In the genomic region with DNA sequence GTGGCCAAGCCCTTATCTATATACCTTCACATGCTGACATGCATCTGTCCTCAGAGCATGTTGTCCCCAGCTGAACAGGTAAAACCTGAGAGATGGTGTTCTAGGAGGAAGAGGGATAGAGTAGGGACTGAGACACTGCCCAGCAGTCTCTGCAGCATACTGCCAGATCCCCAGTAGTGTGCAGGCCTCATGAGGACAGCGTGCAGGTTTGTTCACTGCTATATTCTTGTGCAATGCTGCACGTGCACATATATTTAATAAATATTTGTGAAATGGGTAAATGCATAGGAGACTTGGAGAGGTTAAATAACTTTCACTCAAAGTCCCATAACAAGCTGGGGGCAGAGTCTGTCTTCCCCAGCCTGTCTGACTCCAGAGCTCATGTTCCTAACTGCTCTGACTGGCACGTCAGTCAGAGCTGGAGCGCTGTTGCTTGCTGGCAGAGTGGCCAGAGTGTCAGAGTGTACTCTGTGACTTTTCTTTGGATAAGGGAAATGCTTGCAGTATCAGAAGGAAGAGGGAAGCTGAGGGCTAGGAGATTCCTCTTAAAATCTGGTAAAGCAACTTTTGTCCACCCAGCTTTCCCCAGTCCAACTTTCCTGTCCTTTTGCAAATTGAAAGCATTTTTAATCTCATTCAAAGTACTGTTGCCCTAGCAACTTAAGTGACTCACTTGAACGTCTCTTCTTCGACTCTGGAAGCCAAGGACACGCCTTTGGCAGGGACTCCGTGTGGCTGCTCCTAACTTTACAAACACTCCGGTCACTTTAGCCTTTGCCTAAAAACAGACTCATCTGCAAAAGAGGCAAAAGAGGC, we compare ENCODE assay signal across 8 cellular contexts. TPM values are rescaled to one million over a fixed set of nuclear protein-coding genes. Genes with fewer than 3 reads are reported as not detected.
DNase-seq lines count a peak whose midpoint lies in the region; ATAC-seq lines count a peak whose summit lies in the region.

No MANE protein-coding gene starts in this region.

- no peak overlapping the region for H3K18ac ChIP-seq in mesendoderm (ENCODE audit: low read length)

- H2BK5ac ChIP-seq in mesendoderm (ENCODE audit: low read length) = no peak overlapping the region

- ATAC-seq in HG02610 (IDR thresholded peaks at IDR 0.05; ENCODE audit: unreplicated experiment) = no peak
- ATAC-seq in HG03571 (IDR thresholded peaks at IDR 0.05; ENCODE audit: unreplicated experiment) = no peak

- no peak overlapping the region for H2BK120ac ChIP-seq in mesendoderm (ENCODE audit: low read depth, low read length)

- H3K36me3 ChIP-seq in ACC112 (ENCODE audit: insufficient read depth, low read length) (no peaks in the 10 kb centered on the region), neuron (ENCODE audit: insufficient read depth, low read length) (no peaks in the 10 kb centered on the region), mesendoderm (ENCODE audit: control insufficient read depth, insufficient read depth, low read length) (no peaks in the 10 kb centered on the region)

- H3K27me3 ChIP-seq in ACC112 (ENCODE audit: insufficient read depth, low read length) = no peaks in the 10 kb centered on the region
- no peaks in the 10 kb centered on the region for H3K27me3 ChIP-seq in neuron (ENCODE audit: insufficient read depth, low read length)
- H3K27me3 ChIP-seq in mesendoderm (ENCODE audit: insufficient read depth, low read length, poor library complexity) = no peaks in the 10 kb centered on the region

- no peaks in the 10 kb centered on the region for H3K9me3 ChIP-seq in neuron (ENCODE audit: low read length)

- no peak overlapping the region for H3K4ac ChIP-seq in mesendoderm (ENCODE audit: low read depth, low read length)

- no peak overlapping the region for H2AK5ac ChIP-seq in mesendoderm (ENCODE audit: low read length)

- H3K79me1 ChIP-seq in mesendoderm (ENCODE audit: low read length) = no peaks in the 10 kb centered on the region

- H4K8ac ChIP-seq in mesendoderm (ENCODE audit: low read depth, low read length) = no peak overlapping the region

- peak overlapping the region; percentile 69 for H3K4me3 ChIP-seq in ACC112 (ENCODE audit: low read depth, low read length)
- peak overlapping the region; percentile 35 for H3K4me3 ChIP-seq in neuron (ENCODE audit: low read length)
- H3K4me3 ChIP-seq in mesendoderm (ENCODE audit: low read length) = no peak overlapping the region

- no peak overlapping the region for H3K4me2 ChIP-seq in mesendoderm (ENCODE audit: low read length)

- H2AFZ ChIP-seq in ACC112 (ENCODE audit: low read length, unreplicated experiment) = peak overlapping the region; percentile 55
- no peak overlapping the region for H2AFZ ChIP-seq in neuron (ENCODE audit: low read depth, low read length)

- peaks cover 11% of the 10 kb centered on the region for H3K4me1 ChIP-seq in ACC112 (ENCODE audit: control insufficient read depth, insufficient read depth, low read length, unreplicated experiment)
- H3K4me1 ChIP-seq in neuron (ENCODE audit: insufficient read depth, low read length) = peaks cover 10% of the 10 kb centered on the region
- H3K4me1 ChIP-seq in mesendoderm (ENCODE audit: control insufficient read depth, low read depth, low read length) = no peaks in the 10 kb centered on the region

- no peak overlapping the region for H4K5ac ChIP-seq in mesendoderm (ENCODE audit: low read length)

- no peaks in the 10 kb centered on the region for H3K79me2 ChIP-seq in ACC112 (ENCODE audit: control insufficient read depth, insufficient read depth, low read length, unreplicated experiment)
- no peaks in the 10 kb centered on the region for H3K79me2 ChIP-seq in mesendoderm (ENCODE audit: control insufficient read depth, insufficient read depth, low read length)

- H3K23ac ChIP-seq in mesendoderm (ENCODE audit: low read length) = no peak overlapping the region

- no peak overlapping the region for H2BK15ac ChIP-seq in mesendoderm (replicated peaks; ENCODE audit: low read depth)

- H3K27ac ChIP-seq in ACC112 (ENCODE audit: low read depth, low read length) (peak overlapping the region; percentile 59), mesendoderm (ENCODE audit: low read depth, low read length) (no peak overlapping the region)

- no peak overlapping the region for H3K9ac ChIP-seq in mesendoderm (ENCODE audit: low read length)

- DNase-seq in NCI-H460 (ENCODE audit: extremely low read depth, low read depth) (peak; percentile 33), fibroblast of gingiva (ENCODE audit: low read depth) (peak; percentile 90), mesendoderm (no peak)
- no peak for DNase-seq in stimulated activated naive CD4-positive, alpha-beta T cell (lab: John Stamatoyannopoulos, UW)

- no peak overlapping the region for H3K56ac ChIP-seq in mesendoderm (ENCODE audit: low read length)

- WGBS in mesendoderm (ENCODE audit: extremely low coverage, insufficient coverage, low lambda C conversion rate) = no CpG with 5 or more reads among the region's 9 CpGs

RNA-seq across cellular contexts. Expression of a gene that starts 14.9 kb away (rescaled TPM):
- total RNA-seq in NCI-H460 (2014; rRNA removed; shearing (Covaris generic)) = 11.8 and 17.1 TPM in 2 replicates
- 4.7 and 6.6 TPM in 2 replicates for polyA plus RNA-seq in NCI-H460 (2014; cell fraction: nucleus; rRNA removed)
- polyA plus RNA-seq in mesendoderm (2013, experiment 1 of 2) = 11.4 TPM
- polyA plus RNA-seq in mesendoderm (2013, experiment 2 of 2) = 11.4 TPM

RNA-seq across cellular contexts. Expression of a gene that starts 40.1 kb away (rescaled TPM):
- total RNA-seq in NCI-H460 (2014; rRNA removed; shearing (Covaris generic)) = 15.8 and 16.4 TPM in 2 replicates
- 1.8 and 6.3 TPM in 2 replicates for polyA plus RNA-seq in NCI-H460 (2014; cell fraction: nucleus; rRNA removed)
- polyA plus RNA-seq in mesendoderm (2013, experiment 1 of 2) = 2.1 TPM
- polyA plus RNA-seq in mesendoderm (2013, experiment 2 of 2) = 1.6 TPM

Comparison
In these comparisons a context has a peak if more than half of its experiments do, and no peak if none do; other contexts are left out.
1. DNase-seq: peak in NCI-H460 (single experiment) and fibroblast of gingiva (single experiment); none in mesendoderm (single experiment) and stimulated activated naive CD4-positive, alpha-beta T cell (0 of 6).